In genomic region chr12:39510001-39510400, GRCh38 we compare ENCODE assay signal across 29 cellular contexts.
"Had no signal": no experiment of that assay in that cellular context is flagged by ENCODE, and none has a peak within 500 bp of the region (broad histone marks: within the 10 kb centered on the region; RNA-seq: fewer than 3 reads in every experiment).

No MANE protein-coding gene starts in this region.

- ATAC-seq: activated CD4-positive, alpha-beta T cell treated with anti-CD3 and anti-CD28 coated beads for 36 hours; activated CD8-positive, alpha-beta memory T cell treated with anti-CD3 and anti-CD28 coated beads, Interleukin-2, amount 10 ng/mL, durations not matched to agents 7 days and 5 days; activated CD8-positive, alpha-beta T cell treated with anti-CD3 and anti-CD28 coated beads, Interleukin-2, amount 10 ng/mL, durations not matched to agents 7 days and 5 days; activated naive CD8-positive, alpha-beta T cell treated with anti-CD3 and anti-CD28 coated beads, Interleukin-2, amount 50 U/mL, for 24 hours; body of pancreas had no signal

- H3K4me3 ChIP-seq: body of pancreas, breast epithelium had no signal

- H3K27me3 ChIP-seq: body of pancreas, brain microvascular endothelial cell, breast epithelium had no signal

- DNase-seq: activated B cell treated with CpG ODN at 0.5 μM for 24 hours; activated CD4-positive, alpha-beta memory T cell treated with anti-CD3 and anti-CD28 coated beads, Interleukin-2, amount 10 ng/mL, durations not matched to agents 7 days and 5 days; activated CD4-positive, alpha-beta T cell treated with anti-CD3 and anti-CD28 coated beads for 1 hour; activated CD4-positive, alpha-beta T cell treated with anti-CD3 and anti-CD28 coated beads for 36 hours; activated CD4-positive, alpha-beta T cell treated with anti-CD3 and anti-CD28 coated beads for 48 hours; activated CD4-positive, alpha-beta T cell treated with anti-CD3 and anti-CD28 coated beads, Interleukin-2, amount 10 ng/mL, durations not matched to agents 7 days and 5 days; activated CD4-positive, alpha-beta T cell treated with anti-CD3 and anti-CD28 coated beads, Interleukin-2, amount 50 U/mL, for 48 hours; activated CD8-positive, alpha-beta memory T cell treated with anti-CD3 and anti-CD28 coated beads for 24 hours; activated CD8-positive, alpha-beta memory T cell treated with anti-CD3 and anti-CD28 coated beads, Interleukin-2, amount 10 ng/mL, durations not matched to agents 7 days and 5 days; activated CD8-positive, alpha-beta memory T cell treated with anti-CD3 and anti-CD28 coated beads, Interleukin-2, amount 50 U/mL, for 48 hours; activated CD8-positive, alpha-beta T cell treated with anti-CD3 and anti-CD28 coated beads, Interleukin-2, amount 10 ng/mL, durations not matched to agents 7 days and 5 days; activated effector memory CD4-positive, alpha-beta T cell treated with Interleukin-2 at 50 U/mL for 16 hours; activated gamma-delta T cell; activated naive CD4-positive, alpha-beta T cell treated with anti-CD3 and anti-CD28 coated beads, Interleukin-2, amount 10 ng/mL, durations not matched to agents 7 days and 5 days; activated naive CD4-positive, alpha-beta T cell treated with Interleukin-2 at 50 U/mL for 16 hours; activated naive CD8-positive, alpha-beta T cell treated with anti-CD3 and anti-CD28 coated beads, Interleukin-2, amount 10 ng/mL, durations not matched to agents 7 days and 5 days; activated naive CD8-positive, alpha-beta T cell treated with anti-CD3 and anti-CD28 coated beads, Interleukin-2, amount 50 U/mL, for 24 hours; activated T-cell treated with anti-CD3 and anti-CD28 coated beads, Interleukin-2, amount 50 U/mL, for 24 hours; activated T-cell treated with anti-CD3 and anti-CD28 coated beads, Interleukin-2, amount 50 U/mL, for 48 hours; amygdala; anterior cingulate cortex; body of pancreas; brain microvascular endothelial cell; central memory CD4-positive, alpha-beta T cell; T-helper 1 cell; T-helper 2 cell; T-helper 9 cell had no signal

- H3K4me1 ChIP-seq: body of pancreas, breast epithelium had no signal

- H3K27ac ChIP-seq: body of pancreas, brain microvascular endothelial cell, breast epithelium, VCaP had no signal

- H3K36me3 ChIP-seq: brain microvascular endothelial cell, breast epithelium had no signal
